Comparison of ENCODE assay signal across 25 cellular contexts in the genomic region with DNA sequence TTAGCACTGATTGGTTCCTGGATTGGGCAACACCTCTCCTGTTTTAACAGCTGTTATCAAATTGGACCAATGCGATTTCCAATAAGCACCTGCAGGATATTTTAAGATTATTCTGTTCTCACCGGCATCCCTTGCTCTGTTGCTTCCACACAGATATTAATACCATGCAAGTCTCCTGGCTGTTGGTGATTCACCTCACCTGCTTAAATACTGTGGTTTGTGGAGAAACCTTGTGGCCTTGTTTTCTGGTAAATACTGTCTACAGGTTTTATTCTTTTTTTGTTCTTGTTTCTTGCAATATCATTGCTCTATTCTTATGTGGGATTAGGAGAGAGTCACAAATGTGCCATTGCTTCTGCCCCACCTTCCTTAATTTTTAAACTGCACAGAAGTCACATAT.
"Had no signal": no experiment of that assay in that cellular context is flagged by ENCODE, and none has a peak within 500 bp of the region (broad histone marks: within the 10 kb centered on the region; RNA-seq: fewer than 3 reads in every experiment).

No MANE protein-coding gene starts in this region.

- H3K4me3 ChIP-seq: colonic mucosa, esophagus squamous epithelium, gastrocnemius medialis, heart left ventricle, hepatocyte, left lung, lower lobe of right lung had no signal

- ATAC-seq: effector memory CD8-positive, alpha-beta T cell; esophagus mucosa; gastrocnemius medialis; heart left ventricle; left cardiac atrium; left lung; left ventricle myocardium superior; lower lobe of right lung had no signal

- H3K27me3 ChIP-seq: colonic mucosa, esophagus squamous epithelium, gastrocnemius medialis, heart left ventricle, hepatocyte, left lung had no signal

- DNase-seq: colonic mucosa; cortex of kidney; effector CD8-positive, alpha-beta T cell; effector memory CD8-positive, alpha-beta T cell; endodermal cell; erythroblast; esophagus squamous epithelium; foreskin fibroblast; foreskin melanocyte; gastrocnemius medialis; heart left ventricle; hypothalamus; immature natural killer cell; islet precursor cell; kidney; kidney glomerular epithelial cell; left cardiac atrium; left lung; left ventricle myocardium superior; lower lobe of right lung; mesenchymal stem cell had no signal

- H3K4me2 ChIP-seq: hepatocyte had no signal

- H3K9me3 ChIP-seq: colonic mucosa, esophagus squamous epithelium, gastrocnemius medialis, heart left ventricle, left lung, lower lobe of right lung had no signal

- FAIRE-seq: endometrium, kidney had no signal

- H2AFZ ChIP-seq: hepatocyte had no signal

- H3K36me3 ChIP-seq: colonic mucosa, esophagus squamous epithelium, gastrocnemius medialis, heart left ventricle, left lung, lower lobe of right lung had no signal

- H3K4me1 ChIP-seq: colonic mucosa, esophagus squamous epithelium, gastrocnemius medialis, heart left ventricle, left lung, lower lobe of right lung had no signal

- H3K27ac ChIP-seq: colonic mucosa, epithelial cell of prostate, esophagus squamous epithelium, gastrocnemius medialis, heart left ventricle, hepatocyte, left lung, lower lobe of right lung had no signal

- H3K79me2 ChIP-seq: hepatocyte had no signal
